8 cellular contexts compared by ENCODE assay signal in the genomic region with DNA sequence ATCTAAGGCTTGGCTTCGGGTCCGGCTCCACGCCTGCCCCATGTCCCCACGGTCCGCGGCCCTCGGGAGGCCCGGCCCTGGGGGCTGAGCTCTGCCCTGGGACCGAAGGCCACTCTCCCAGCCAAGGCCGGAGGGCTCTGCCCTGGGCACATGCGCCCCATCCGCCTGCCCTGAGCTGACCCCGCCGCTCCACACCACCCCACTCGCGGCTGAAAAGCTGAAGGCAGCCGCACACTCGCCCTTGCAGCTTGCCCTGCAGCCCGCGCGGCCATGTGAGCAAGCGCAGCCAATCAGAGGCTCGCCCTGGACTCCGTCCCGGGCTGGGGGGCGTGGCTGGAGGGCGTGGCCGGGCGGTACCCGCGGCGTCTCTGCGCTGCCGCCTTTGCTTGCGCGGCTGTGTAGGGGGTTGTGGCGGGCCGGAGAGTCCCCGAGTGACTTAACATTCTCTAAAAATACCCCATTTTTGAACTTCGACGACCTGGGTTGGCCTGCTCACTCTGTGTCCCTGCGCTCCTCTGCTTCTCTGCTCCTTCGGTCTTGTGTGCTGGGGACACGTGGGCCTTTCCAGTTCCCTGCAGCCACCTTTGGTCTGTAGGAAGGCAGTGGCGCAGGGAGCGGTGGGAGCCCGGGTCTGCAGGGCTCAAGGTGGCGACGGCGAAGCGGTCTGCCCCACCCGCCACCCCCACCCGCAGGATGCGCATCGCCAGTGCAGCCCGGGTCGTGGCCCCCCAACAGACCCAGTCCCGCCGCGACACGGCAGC. TPM values are rescaled to one million over a fixed set of nuclear protein-coding genes. Genes with fewer than 3 reads are reported as not detected.
A peak's percentile ranks its signal among the peaks of the same experiment; 100 is the strongest.
DNase-seq lines count a peak whose midpoint lies in the region; ATAC-seq, FAIRE-seq and TF ChIP-seq lines count a peak whose summit lies in the region.

No MANE protein-coding gene starts in this region.

- no peaks in the 10 kb centered on the region for H3K9me3 ChIP-seq in neutrophil

- DNase-seq in EL (peak; percentile 85), KBM-7 (peak; percentile 83), activated gamma-delta T cell (lab: John Stamatoyannopoulos, UW) (peak; percentile 91), frontal cortex (ENCODE audit: low spot score in 2 of 2) (peak; percentile 97), superior temporal gyrus (ENCODE audit: extremely low spot score) (peak; percentile 95)

- no peaks in the 10 kb centered on the region for H3K36me3 ChIP-seq in neutrophil

- peak; percentile 91 for TF ChIP-seq POLR2A in Raji (IDR thresholded peaks at IDR 0.05; ENCODE audit: insufficient read depth, low read depth, low read length)

- in situ Hi-C loops in KBM-7 (cut with MboI; ENCODE audit: low pct_unique_long_range_greater_than_20kb, low sequenced_read_pairs) = no loop called here

- peak; percentile 85 for ATAC-seq in GM21717 (IDR thresholded peaks at IDR 0.05; ENCODE audit: unreplicated experiment)

- H3K4me3 ChIP-seq in neutrophil (ENCODE audit: low read depth in 1 of 2, low read length in 1 of 2) = peak overlapping the region; percentile 60 to 71

- peaks cover 57 to 59% of the 10 kb centered on the region in 2 experiments for H3K4me1 ChIP-seq in neutrophil (ENCODE audit: control insufficient read depth in 1 of 2, insufficient read depth in 1 of 2, low read depth in 1 of 2, low read length in 1 of 2)

- TF ChIP-seq CTCF in neutrophil (IDR thresholded peaks at IDR 0.05) = peak; percentile 47

- peak overlapping the region; percentile 48 for H3K27ac ChIP-seq in neutrophil

- H3K27me3 ChIP-seq in neutrophil = peaks cover 10% of the 10 kb centered on the region

- FAIRE-seq in frontal cortex (lab: Jason Lieb, UNC) = no peak

RNA-seq across cellular contexts. Expression of gene MAP2K3, which starts 8.8 kb away (rescaled TPM):
- total RNA-seq in frontal cortex = 2.0 TPM

RNA-seq across cellular contexts. Expression of gene NATD1, which starts 22.5 kb away (rescaled TPM):
- total RNA-seq in frontal cortex = 1.6 TPM

Comparison
In these comparisons a context has a peak if more than half of its experiments do, and no peak if none do; other contexts are left out.
1. Peak in every context shown above with its lines: DNase-seq, ATAC-seq, H3K4me3 ChIP-seq and H3K27ac ChIP-seq.